In the genomic region with DNA sequence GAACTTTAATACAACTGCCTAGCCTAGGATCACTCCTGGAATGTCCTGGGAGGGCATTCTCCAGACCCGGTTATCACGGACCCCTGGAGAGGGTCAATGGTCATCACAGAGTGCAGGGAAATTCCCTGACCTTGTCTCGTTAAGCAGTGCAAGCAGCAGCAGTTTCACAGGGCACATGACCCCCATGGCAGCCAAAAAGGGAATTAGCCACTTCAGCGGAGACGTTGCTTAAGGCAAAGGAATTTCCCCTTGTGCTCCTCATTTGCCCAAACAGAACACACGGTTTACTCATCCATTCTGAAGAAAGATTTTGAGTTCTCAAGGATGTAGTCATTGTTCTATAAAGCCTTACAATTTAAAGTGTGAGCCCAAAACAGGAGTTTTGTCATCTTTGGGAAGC, we compare ENCODE assay signal across 8 cellular contexts.
DNase-seq lines count a peak whose midpoint lies in the region; ATAC-seq and TF ChIP-seq lines count a peak whose summit lies in the region.

No MANE protein-coding gene starts in this region.

- TF ChIP-seq EP300 in stomach (IDR thresholded peaks at IDR 0.05): no peak

- no peaks in the 10 kb centered on the region for H3K27me3 ChIP-seq in stomach

- no peaks in the 10 kb centered on the region for H3K36me3 ChIP-seq in stomach

- no peak for TF ChIP-seq CTCF in stomach (IDR thresholded peaks at IDR 0.05)

- no peak for TF ChIP-seq POLR2A in stomach (IDR thresholded peaks at IDR 0.05)

- no peak for ATAC-seq in GM18858 (IDR thresholded peaks at IDR 0.05; ENCODE audit: unreplicated experiment)

- 19 to 43% (median 37%) methylated on average over 6 of the region's 6 CpGs for WGBS in stomach, 5 donors

- peak; percentile 98 for DNase-seq in HCEC 1CT
- peak; percentile 80 for DNase-seq in astrocyte of the hippocampus (ENCODE audit: low read depth, low spot score)
- DNase-seq in iPS-NIHi7 (ENCODE audit: extremely low spot score): peak; percentile 15
- no peak for DNase-seq in stomach
- no peak for DNase-seq in SHP77 treated with DMSO at 0.1 percent for 48 hours (lab: John Stamatoyannopoulos, UW)
- no peak for DNase-seq in stimulated activated CD8-positive, alpha-beta memory T cell treated with anti-CD3 and anti-CD28 coated beads, Interleukin-4, amount 100 ng/mL, for 48 hours
- no peak for DNase-seq in NCI-H146 (lab: John Stamatoyannopoulos, UW)

- intact Hi-C loops in stomach (cut with DNase I; ENCODE audit: low total_unique reads): no loop called here

- H3K27ac ChIP-seq in stomach: peak overlapping the region in 4 of 5 donors; percentile 18 to 57 (median 28)

- no peak overlapping the region for H3K4me3 ChIP-seq in stomach

- H3K9me3 ChIP-seq in stomach: no peaks in the 10 kb centered on the region

- H3K4me1 ChIP-seq in stomach: peaks cover 0 to 20% (median 8%) of the 10 kb centered on the region in 4 donors

Comparison
In these comparisons a context has a peak if more than half of its experiments do, and no peak if none do; other contexts are left out.
1. DNase-seq: peak in HCEC 1CT (single experiment), astrocyte of the hippocampus (single experiment) and iPS-NIHi7 (single experiment); none in stomach (single experiment), SHP77 treated with DMSO at 0.1 percent for 48 hours (single experiment), stimulated activated CD8-positive, alpha-beta memory T cell treated with anti-CD3 and anti-CD28 coated beads, Interleukin-4, amount 100 ng/mL, for 48 hours (single experiment) and NCI-H146 (single experiment).